ENCODE assay signal across 21 cellular contexts in genomic region chr6:112990971-112991370, GRCh38.
"Had no signal": no experiment of that assay in that cellular context is flagged by ENCODE, and none has a peak within 500 bp of the region (broad histone marks: within the 10 kb centered on the region; RNA-seq: fewer than 3 reads in every experiment).

No MANE protein-coding gene starts in this region.

- ATAC-seq: body of pancreas; heart left ventricle; left cardiac atrium; mucosa of descending colon; right cardiac atrium; stimulated activated naive CD8-positive, alpha-beta T cell treated with anti-CD3 and anti-CD28 coated beads, Interleukin-15, Interleukin-2, amounts not matched to agents 100 U/mL and 50 U/mL, for 24 hours had no signal

- H3K4me3 Mint-ChIP-seq: activated naive CD8-positive, alpha-beta T cell treated with anti-CD3 and anti-CD28 coated beads for 36 hours; dendritic cell treated with granulocyte-macrophage colony-stimulating factor and Interleukin-4, amounts not matched to agents 40 ng/mL and 50 ng/mL, for 4 days; memory B cell; nephron progenitor cell had no signal

- H3K36me3 Mint-ChIP-seq: activated naive CD8-positive, alpha-beta T cell treated with anti-CD3 and anti-CD28 coated beads for 36 hours; memory B cell had no signal

- H3K4me1 Mint-ChIP-seq: activated naive CD8-positive, alpha-beta T cell treated with anti-CD3 and anti-CD28 coated beads for 36 hours; memory B cell had no signal

- H3K27me3 Mint-ChIP-seq: activated naive CD8-positive, alpha-beta T cell treated with anti-CD3 and anti-CD28 coated beads for 36 hours; dendritic cell treated with granulocyte-macrophage colony-stimulating factor and Interleukin-4, amounts not matched to agents 40 ng/mL and 50 ng/mL, for 4 days; memory B cell had no signal

- H3K4me3 ChIP-seq: body of pancreas, cardiac muscle cell, heart left ventricle, mucosa of descending colon, upper lobe of left lung had no signal

- DNase-seq: activated CD4-positive, alpha-beta T cell treated with anti-CD3 and anti-CD28 coated beads, Interleukin-2, amount 50 U/mL, for 48 hours; activated naive CD4-positive, alpha-beta T cell treated with Interleukin-2 at 50 U/mL for 16 hours; activated naive CD8-positive, alpha-beta T cell treated with anti-CD3 and anti-CD28 coated beads for 36 hours; activated T-cell treated with anti-CD3 and anti-CD28 coated beads, Interleukin-2, amount 50 U/mL, for 48 hours; amniotic stem cell; body of pancreas; effector CD4-positive, alpha-beta T cell; heart left ventricle; left cardiac atrium; mucosa of descending colon; nephron progenitor cell; nucleus accumbens; right cardiac atrium; stimulated activated CD4-positive, alpha-beta T cell treated with anti-CD3 and anti-CD28 coated beads, Interleukin-12 subunit alpha, Interleukin-12 subunit beta, amount 100 ng/mL, for 4 hours; stimulated activated CD4-positive, alpha-beta T cell treated with anti-CD3 and anti-CD28 coated beads, Interleukin-4, amount 100 ng/mL, for 4 hours; stimulated activated naive CD8-positive, alpha-beta T cell treated with anti-CD3 and anti-CD28 coated beads, Interleukin-15, Interleukin-2, amounts not matched to agents 100 U/mL and 50 U/mL, for 24 hours; T-helper 9 cell had no signal

- H3K27ac Mint-ChIP-seq: activated naive CD8-positive, alpha-beta T cell treated with anti-CD3 and anti-CD28 coated beads for 36 hours; dendritic cell treated with granulocyte-macrophage colony-stimulating factor and Interleukin-4, amounts not matched to agents 40 ng/mL and 50 ng/mL, for 4 days; memory B cell; nephron progenitor cell had no signal
